ENCODE assay signal across 18 cellular contexts in genomic region chr20:44222969-44223368, GRCh38. TPM values are rescaled to one million over a fixed set of nuclear protein-coding genes. Genes with fewer than 3 reads are reported as not detected.
DNase-seq lines count a peak whose midpoint lies in the region; ATAC-seq, FAIRE-seq and TF ChIP-seq lines count a peak whose summit lies in the region.
"Had no signal": no experiment of that assay in that cellular context is flagged by ENCODE, and none has a peak within 500 bp of the region (broad histone marks: within the 10 kb centered on the region; RNA-seq: fewer than 3 reads in every experiment).

No MANE protein-coding gene starts in this region.

- no peaks in the 10 kb centered on the region for H3K9me2 ChIP-seq in HCT116 (ENCODE audit: insufficient read depth)

- DNase-seq in D721Med (ENCODE audit: insufficient read length, low spot score) (no peak), HCT116 (ENCODE audit: low read depth, low spot score) (peak; percentile 10), K562 (ENCODE audit: extremely low read depth in 1 of 4, low spot score in 3 of 4) (peak in 1 of 4 experiments; percentile 38), mesendoderm (peak; percentile 71), NCI-H524 (lab: John Stamatoyannopoulos, UW) (no peak), LoVo (ENCODE audit: low spot score) (no peak)
- DNase-seq: activated CD4-positive, alpha-beta T cell treated with anti-CD3 and anti-CD28 coated beads for 36 hours; caudate nucleus; NCI-H1694 treated with DMSO at 0.1 percent for 48 hours; NCI-H524 treated with DMSO at 0.1 percent for 48 hours; RPMI8226; stomach; T-helper 2 cell had no signal

- H2BK5ac ChIP-seq in mesendoderm (ENCODE audit: low read length) = no peak overlapping the region

- WGBS in K562 (ENCODE audit: insufficient coverage, low coverage, missing lambda C conversion rate) = 0% methylated on average over 4 of the region's 4 CpGs
- no CpG with 5 or more reads among the region's 4 CpGs for WGBS in mesendoderm (ENCODE audit: extremely low coverage, insufficient coverage, low lambda C conversion rate)

- peaks cover under 1% of the 10 kb centered on the region in 2 experiments; a peak in 2 of 4 replicates for H3K4me1 ChIP-seq in HCT116 (ENCODE audit: control insufficient read depth in 1 of 2, insufficient read depth in 2 of 2, low read length in 2 of 2)
- H3K4me1 ChIP-seq in K562 (replicated peaks in 1 of 2; ENCODE audit: control insufficient read depth in 2 of 2, insufficient read depth in 2 of 2, low read length in 2 of 2) = peaks cover 0 to 8% of the 10 kb centered on the region in 2 experiments; a peak in 4 of 5 replicates
- no peaks in the 10 kb centered on the region for H3K4me1 ChIP-seq in mesendoderm (ENCODE audit: control insufficient read depth, low read depth, low read length)

- POLR2A ChIA-PET in HCT116 (lab: Charles Lee) (no interaction called here), K562 (lab: Yijun Ruan, JAX) (no interaction called here)

- H3K4ac ChIP-seq in mesendoderm (ENCODE audit: low read depth, low read length) = no peak overlapping the region

- no peak overlapping the region for H3K4me3 ChIP-seq in HCT116 (replicated peaks in 1 of 2; ENCODE audit: low read depth in 1 of 2, low read length in 2 of 2)
- no peak overlapping the region for H3K4me3 ChIP-seq in K562
- no peak overlapping the region for H3K4me3 ChIP-seq in mesendoderm (ENCODE audit: low read length)
- H3K4me3 ChIP-seq: stomach had no signal

- H3K79me2 ChIP-seq in HCT116 (ENCODE audit: insufficient read depth, low read length) (no peaks in the 10 kb centered on the region), K562 (ENCODE audit: control insufficient read depth, insufficient read depth, low read length) (no peaks in the 10 kb centered on the region), mesendoderm (ENCODE audit: control insufficient read depth, insufficient read depth, low read length) (no peaks in the 10 kb centered on the region)

- no peak overlapping the region for H2AK5ac ChIP-seq in mesendoderm (ENCODE audit: low read length)

- RAD21 ChIA-PET in HCT116 (lab: Charles Lee; ENCODE audit: low non-redundant PET in 1 of 2, low total read pairs in 2 of 2, uncharacterized antibody in 2 of 2, unreplicated experiment in 2 of 2) = no interaction called here

- H2BK120ac ChIP-seq in mesendoderm (ENCODE audit: low read depth, low read length) = no peak overlapping the region

- no peaks in the 10 kb centered on the region for H3K36me3 ChIP-seq in HCT116 (ENCODE audit: control insufficient read depth in 1 of 2, insufficient read depth in 2 of 2, low read length in 2 of 2)
- H3K36me3 ChIP-seq in K562 (ENCODE audit: control insufficient read depth, insufficient read depth, low read length) = no peaks in the 10 kb centered on the region
- H3K36me3 ChIP-seq in mesendoderm (ENCODE audit: control insufficient read depth, insufficient read depth, low read length) = no peaks in the 10 kb centered on the region

- no peak for TF ChIP-seq RAD21 in HCT116 (IDR thresholded peaks at IDR 0.05; ENCODE audit: low read depth)
- TF ChIP-seq RAD21 in K562 (CRISPR knock-in tag; conservative IDR thresholded peaks at IDR 0.05 in 1 of 2, IDR thresholded peaks at IDR 0.05 in 1 of 2) = no peak

- no peaks in the 10 kb centered on the region for H3K27me3 ChIP-seq in HCT116 (ENCODE audit: insufficient read depth, low read length)
- H3K27me3 ChIP-seq in K562 (ENCODE audit: control insufficient read depth in 2 of 2, insufficient read depth in 2 of 2, low read length in 2 of 2) = peaks cover 2 to 21% of the 10 kb centered on the region in 2 experiments; a peak in 4 of 5 replicates
- H3K27me3 ChIP-seq in mesendoderm (ENCODE audit: insufficient read depth, low read length, poor library complexity) = no peaks in the 10 kb centered on the region
- H3K27me3 ChIP-seq: stomach had no signal

- no peaks in the 10 kb centered on the region for H3K9me1 ChIP-seq in K562 (ENCODE audit: control insufficient read depth, insufficient read depth, low read length)

- no peaks in the 10 kb centered on the region for H3K79me1 ChIP-seq in mesendoderm (ENCODE audit: low read length)

- no peak overlapping the region for H3K27ac ChIP-seq in HCT116 (ENCODE audit: low read depth, low read length)
- H3K27ac ChIP-seq in K562 (ENCODE audit: extremely low read depth, low read depth, low read length) = no peak overlapping the region
- no peak overlapping the region for H3K27ac ChIP-seq in mesendoderm (ENCODE audit: low read depth, low read length)
- H3K27ac ChIP-seq: stomach had no signal

- H4K5ac ChIP-seq in mesendoderm (ENCODE audit: low read length) = no peak overlapping the region

- intact Hi-C loops in HCT116 (cut with micrococcal nuclease) (no loop called here), K562 (cut with micrococcal nuclease) (no loop called here)

- H3K9me3 ChIP-seq in HCT116 (ENCODE audit: control insufficient read depth in 1 of 2, insufficient read depth in 1 of 2, low read depth in 1 of 2, low read length in 2 of 2) (no peaks in the 10 kb centered on the region), K562 (replicated peaks; ENCODE audit: control insufficient read depth, insufficient read depth, low read depth, low read length) (no peaks in the 10 kb centered on the region)
- H3K9me3 ChIP-seq: stomach had no signal

- H4K20me1 ChIP-seq in HCT116 (ENCODE audit: insufficient read depth) (no peaks in the 10 kb centered on the region), K562 (replicated peaks; ENCODE audit: control insufficient read depth, insufficient read depth, low read length) (peaks cover 10% of the 10 kb centered on the region; the same call in 1 of the 2 replicates)

- FAIRE-seq in D721Med (lab: Jason Lieb, UNC) = no peak
- FAIRE-seq in K562 (lab: Jason Lieb, UNC) = no peak
- FAIRE-seq: endometrium, frontal cortex had no signal

- no peak overlapping the region for H3K4me2 ChIP-seq in HCT116 (ENCODE audit: low read length)
- no peak overlapping the region for H3K4me2 ChIP-seq in K562 (ENCODE audit: insufficient read depth, low read length)
- H3K4me2 ChIP-seq in mesendoderm (ENCODE audit: low read length) = no peak overlapping the region

- H3K9ac ChIP-seq in HCT116 (ENCODE audit: low read length) (no peak overlapping the region), K562 (ENCODE audit: insufficient read depth in 1 of 2, low read depth in 2 of 2, low read length in 2 of 2) (no peak overlapping the region), mesendoderm (ENCODE audit: low read length) (no peak overlapping the region)

- H3K18ac ChIP-seq in mesendoderm (ENCODE audit: low read length) = no peak overlapping the region

- TF ChIP-seq POLR2A in HCT116 (IDR thresholded peaks at IDR 0.05; ENCODE audit: borderline replicate concordance, extremely low read depth, insufficient read depth, insufficient read length) (no peak), K562 (conservative IDR thresholded peaks at IDR 0.05) (no peak)

- peak; percentile 10 for TF ChIP-seq CTCF in D721Med (IDR thresholded peaks at IDR 0.05; ENCODE audit: insufficient read depth, missing control alignments)
- peak; percentile 17 to 26 (median 18); a peak in 4 of 6 replicates for TF ChIP-seq CTCF in HCT116 (IDR thresholded peaks at IDR 0.05 in 2 of 3, conservative IDR thresholded peaks at IDR 0.05 in 1 of 3; ENCODE audit: borderline replicate concordance in 1 of 3, insufficient read depth in 1 of 3, low read depth in 2 of 3, low read length in 2 of 3)
- TF ChIP-seq CTCF in K562 (IDR thresholded peaks at IDR 0.05 in 2 of 3, conservative IDR thresholded peaks at IDR 0.05 in 1 of 3; ENCODE audit: insufficient read depth in 2 of 3, low read depth in 1 of 3, low read length in 3 of 3) = peak; percentile 13 to 36 (median 33); a peak in 3 of 6 replicates

- TF ChIP-seq EP300 in K562 (IDR thresholded peaks at IDR 0.05; ENCODE audit: low read length) = no peak

- in situ Hi-C loops in K562 (cut with MboI) = no loop called here

- no peak overlapping the region for H2AFZ ChIP-seq in HCT116 (ENCODE audit: low read depth, low read length, poor library complexity, severe bottlenecking)
- H2AFZ ChIP-seq in K562 (ENCODE audit: low read depth, low read length) = no peak overlapping the region

- H3K56ac ChIP-seq in mesendoderm (ENCODE audit: low read length) = no peak overlapping the region

- H4K8ac ChIP-seq in mesendoderm (ENCODE audit: low read depth, low read length) = no peak overlapping the region

- BruUV-seq in HCT116 (replicated peaks; lab: Mats Ljungman, UMichigan) (no TSS peak), K562 (replicated peaks; lab: Mats Ljungman, UMichigan) (no TSS peak)

- CTCF ChIA-PET in HCT116 (lab: Charles Lee) (no interaction called here), K562 (lab: Yijun Ruan, JAX; ENCODE audit: low intra/inter-chr PET ratio) (interaction anchor here (0.6 kb wide), 1 partner anchor 106 kb away, joined by 3 read pairs; no protein-coding TSS in a partner anchor)

- no peak overlapping the region for H2BK15ac ChIP-seq in mesendoderm (replicated peaks; ENCODE audit: low read depth)

- ATAC-seq in HCT116 (peak; percentile 70), K562 (peak; percentile 66; the same call in 2 of the 3 replicates), GM21529 (IDR thresholded peaks at IDR 0.05; ENCODE audit: unreplicated experiment) (no peak)
- ATAC-seq: activated CD4-positive, alpha-beta T cell treated with anti-CD3 and anti-CD28 coated beads for 36 hours had no signal

- no peak overlapping the region for H3K23ac ChIP-seq in mesendoderm (ENCODE audit: low read length)

RNA-seq across cellular contexts. Expression of gene OSER1, which starts 12.4 kb away (rescaled TPM):
- 28.4 TPM for total RNA-seq in HCT116 (2021; ENCODE audit: unreplicated experiment)
- polyA plus RNA-seq in HCT116 (2012) = 29.2 and 30.6 TPM in 2 replicates
- total RNA-seq in K562 (2011; cell fraction: chromatin; rRNA removed; ENCODE audit: low replicate concordance) = 9.4 and 15.8 TPM in 2 replicates
- 8.2 and 10.0 TPM in 2 replicates for total RNA-seq in K562 (2011; cell fraction: nucleolus; rRNA removed)
- total RNA-seq in K562 (2011; cell fraction: nucleoplasm; rRNA removed) = 10.0 and 13.6 TPM in 2 replicates
- 15.5 and 15.6 TPM in 2 replicates for total RNA-seq in K562 (2014; rRNA removed)
- 19.6 and 25.5 TPM in 2 replicates for total RNA-seq in K562 (2014; rRNA removed; fragmentation: Illumina TruSeq; extraction: Trizol)
- total RNA-seq in K562 (2015; rRNA removed; fragmentation: Illumina TruSeq; extraction: Trizol) = 19.4 and 19.9 TPM in 2 replicates
- 19.0 and 20.4 TPM in 2 replicates for total RNA-seq in K562 (2021)
- 37.3 and 43.9 TPM in 2 replicates for polyA plus RNA-seq in K562 (2011; rRNA removed)
- polyA plus RNA-seq in K562 (2011; cell fraction: cytosol; rRNA removed) = 17.5 and 28.9 TPM in 2 replicates
- 42.5 and 57.4 TPM in 2 replicates for polyA plus RNA-seq in K562 (2011; cell fraction: nucleus; rRNA removed)
- 17.6 and 20.4 TPM in 2 replicates for polyA plus RNA-seq in K562 (2012)
- 23.6 and 25.4 TPM in 2 replicates for polyA plus RNA-seq in K562 (2014; fragmentation: Illumina TruSeq; extraction: Trizol)
- polyA plus RNA-seq in K562 (2014; fragmentation: Nextera tagmentation; extraction: Ambion mirVana) = 10 to 100 TPM; 54.8 to 57.3 TPM
- 19.7 and 21.7 TPM in 2 replicates for polyA plus RNA-seq in K562 (2014; rRNA removed)
- 31.4 and 31.8 TPM in 2 replicates for polyA minus RNA-seq in K562 (2011; rRNA and poly(A)+ RNA removed)
- polyA minus RNA-seq in K562 (2011; cell fraction: cytosol; rRNA and poly(A)+ RNA removed) = 10.0 and 12.0 TPM in 2 replicates
- polyA minus RNA-seq in K562 (2011; cell fraction: nucleus; rRNA and poly(A)+ RNA removed) = 4.7 and 8.0 TPM in 2 replicates
- polyA plus RNA-seq in mesendoderm (2013, experiment 1 of 2) = 27.3 TPM
- polyA plus RNA-seq in mesendoderm (2013, experiment 2 of 2) = 27.4 TPM

RNA-seq across cellular contexts. Expression of gene GDAP1L1, which starts 24.1 kb away (rescaled TPM):
- not detected for total RNA-seq in HCT116 (2021; ENCODE audit: unreplicated experiment)
- polyA plus RNA-seq in HCT116 (2012) = 0.09 and 0.36 TPM in 2 replicates
- not detected in 2 replicates for total RNA-seq in K562 (2011; cell fraction: chromatin; rRNA removed; ENCODE audit: low replicate concordance)
- not detected in 2 replicates for total RNA-seq in K562 (2011; cell fraction: nucleolus; rRNA removed)
- not detected in 2 replicates for total RNA-seq in K562 (2011; cell fraction: nucleoplasm; rRNA removed)
- total RNA-seq in K562 (2014; rRNA removed) = not detected in 2 replicates
- not detected in 2 replicates for total RNA-seq in K562 (2014; rRNA removed; fragmentation: Illumina TruSeq; extraction: Trizol)
- total RNA-seq in K562 (2015; rRNA removed; fragmentation: Illumina TruSeq; extraction: Trizol) = not detected in 2 replicates
- total RNA-seq in K562 (2021) = 0.31 and 0.34 TPM in 2 replicates
- polyA plus RNA-seq in K562 (2011; rRNA removed) = not detected in 2 replicates
- polyA plus RNA-seq in K562 (2011; cell fraction: cytosol; rRNA removed) = 0.27 TPM in 1 of 2 replicates, not detected in the other
- 0.27 TPM in 1 of 2 replicates, not detected in the other for polyA plus RNA-seq in K562 (2011; cell fraction: nucleus; rRNA removed)
- polyA plus RNA-seq in K562 (2012) = 5.5 TPM in 1 of 2 replicates, not detected in the other
- polyA plus RNA-seq in K562 (2014; fragmentation: Illumina TruSeq; extraction: Trizol) = 0.06 TPM in 1 of 2 replicates, not detected in the other
- polyA plus RNA-seq in K562 (2014; fragmentation: Nextera tagmentation; extraction: Ambion mirVana) = under 1 TPM in 1 of 2 experiments, not detected in 1; 0.07 TPM
- polyA plus RNA-seq in K562 (2014; rRNA removed) = 0.40 and 0.53 TPM in 2 replicates
- polyA minus RNA-seq in K562 (2011; rRNA and poly(A)+ RNA removed) = not detected in 2 replicates
- polyA minus RNA-seq in K562 (2011; cell fraction: cytosol; rRNA and poly(A)+ RNA removed) = not detected in 2 replicates
- polyA minus RNA-seq in K562 (2011; cell fraction: nucleus; rRNA and poly(A)+ RNA removed) = not detected in 2 replicates
- 2.6 TPM for polyA plus RNA-seq in mesendoderm (2013, experiment 1 of 2)
- 2.5 TPM for polyA plus RNA-seq in mesendoderm (2013, experiment 2 of 2)
- total RNA-seq: osteocyte had no signal
- polyA plus RNA-seq: CD14-positive monocyte had no signal

RNA-seq across cellular contexts. Expression of gene JPH2, which starts 36.0 kb away (rescaled TPM):
- 0.17 TPM for total RNA-seq in HCT116 (2021; ENCODE audit: unreplicated experiment)
- 0.05 and 0.06 TPM in 2 replicates for polyA plus RNA-seq in HCT116 (2012)
- not detected in 2 replicates for total RNA-seq in K562 (2011; cell fraction: chromatin; rRNA removed; ENCODE audit: low replicate concordance)
- not detected in 2 replicates for total RNA-seq in K562 (2011; cell fraction: nucleolus; rRNA removed)
- total RNA-seq in K562 (2011; cell fraction: nucleoplasm; rRNA removed) = not detected in 2 replicates
- total RNA-seq in K562 (2014; rRNA removed) = not detected in 2 replicates
- total RNA-seq in K562 (2014; rRNA removed; fragmentation: Illumina TruSeq; extraction: Trizol) = not detected in 2 replicates
- not detected in 2 replicates for total RNA-seq in K562 (2015; rRNA removed; fragmentation: Illumina TruSeq; extraction: Trizol)
- total RNA-seq in K562 (2021) = not detected in 2 replicates
- not detected in 2 replicates for polyA plus RNA-seq in K562 (2011; rRNA removed)
- not detected in 2 replicates for polyA plus RNA-seq in K562 (2011; cell fraction: cytosol; rRNA removed)
- polyA plus RNA-seq in K562 (2011; cell fraction: nucleus; rRNA removed) = not detected in 2 replicates
- polyA plus RNA-seq in K562 (2012) = not detected in 2 replicates
- not detected in 2 replicates for polyA plus RNA-seq in K562 (2014; fragmentation: Illumina TruSeq; extraction: Trizol)
- not detected for polyA plus RNA-seq in K562 (2014; fragmentation: Nextera tagmentation; extraction: Ambion mirVana)
- not detected in 2 replicates for polyA plus RNA-seq in K562 (2014; rRNA removed)
- polyA minus RNA-seq in K562 (2011; rRNA and poly(A)+ RNA removed) = not detected in 2 replicates
- polyA minus RNA-seq in K562 (2011; cell fraction: cytosol; rRNA and poly(A)+ RNA removed) = not detected in 2 replicates
- polyA minus RNA-seq in K562 (2011; cell fraction: nucleus; rRNA and poly(A)+ RNA removed) = not detected in 2 replicates
- 2.3 TPM for polyA plus RNA-seq in mesendoderm (2013, experiment 1 of 2)
- polyA plus RNA-seq in mesendoderm (2013, experiment 2 of 2) = 2.3 TPM
- polyA plus RNA-seq: CD14-positive monocyte had no signal

Comparison
In these comparisons a context has a peak if more than half of its experiments do, and no peak if none do; other contexts are left out.
1. DNase-seq: peak in HCT116 (single experiment) and mesendoderm (single experiment); none in D721Med (single experiment), NCI-H524 (0 of 2) and LoVo (single experiment).
2. Peak in every context shown above with its lines, with median percentiles within 50 percentile points of each other: CTCF ChIP-seq.